Comparison of ENCODE assay signal across 8 cellular contexts in genomic region chr19:56076413-56076998, GRCh38. TPM values are rescaled to one million over a fixed set of nuclear protein-coding genes. Genes with fewer than 3 reads are reported as not detected.
A peak's percentile ranks its signal among the peaks of the same experiment; 100 is the strongest.
DNase-seq lines count a peak whose midpoint lies in the region; ATAC-seq and TF ChIP-seq lines count a peak whose summit lies in the region.

No MANE protein-coding gene starts in this region.

- no peaks in the 10 kb centered on the region for H3K36me3 ChIP-seq in GM23248 (ENCODE audit: low read depth)

- no peak for ATAC-seq in activated T-cell treated with anti-CD3 and anti-CD28 coated beads, Interleukin-2, amount 50 U/mL, for 4 hours
- no peak for ATAC-seq in HG03432 (IDR thresholded peaks at IDR 0.05; ENCODE audit: unreplicated experiment)

- peak; percentile 85 for TF ChIP-seq CTCF in glutamatergic neuron (IDR thresholded peaks at IDR 0.05; ENCODE audit: partially characterized antibody, unreplicated experiment)
- peak; percentile 88 for TF ChIP-seq CTCF in retinal pigment epithelial cell (conservative IDR thresholded peaks at IDR 0.05; ENCODE audit: low read depth, low read length)

- no peak overlapping the region for H3K27ac ChIP-seq in GM23248

- no peak overlapping the region for H3K4me3 Mint-ChIP-seq in activated T-cell treated with anti-CD3 and anti-CD28 coated beads, Interleukin-2, amount 50 U/mL, for 4 hours
- H3K4me3 Mint-ChIP-seq in glutamatergic neuron (ENCODE audit: unreplicated experiment) = no peak overlapping the region

- H3K9ac ChIP-seq in GM23248 = no peak overlapping the region

- H3K9me2 ChIP-seq in GM23248 (ENCODE audit: insufficient read depth) = no peaks in the 10 kb centered on the region

- H3K4me1 Mint-ChIP-seq in activated T-cell treated with anti-CD3 and anti-CD28 coated beads, Interleukin-2, amount 50 U/mL, for 4 hours (ENCODE audit: low read depth) = peaks cover 9% of the 10 kb centered on the region
- peaks cover 7% of the 10 kb centered on the region for H3K4me1 Mint-ChIP-seq in glutamatergic neuron (ENCODE audit: low read depth, unreplicated experiment)

- no peaks in the 10 kb centered on the region for H3K9me3 Mint-ChIP-seq in activated T-cell treated with anti-CD3 and anti-CD28 coated beads, Interleukin-2, amount 50 U/mL, for 4 hours
- peaks cover 10% of the 10 kb centered on the region for H3K9me3 Mint-ChIP-seq in glutamatergic neuron (ENCODE audit: unreplicated experiment)

- H3K4me3 ChIP-seq in GM23248 (no peak overlapping the region), retinal pigment epithelial cell (ENCODE audit: low read length) (no peak overlapping the region)

- no peaks in the 10 kb centered on the region for H4K20me1 ChIP-seq in GM23248 (ENCODE audit: insufficient read depth)

- H3K9me3 ChIP-seq in GM23248 (ENCODE audit: low read depth) = no peaks in the 10 kb centered on the region

- H3K36me3 Mint-ChIP-seq in activated T-cell treated with anti-CD3 and anti-CD28 coated beads, Interleukin-2, amount 50 U/mL, for 4 hours (ENCODE audit: insufficient read depth) = no peaks in the 10 kb centered on the region
- no peaks in the 10 kb centered on the region for H3K36me3 Mint-ChIP-seq in glutamatergic neuron (ENCODE audit: unreplicated experiment)

- WGBS in GM23248 (ENCODE audit: low coverage in 1 of 2, low lambda C conversion rate in 2 of 2, missing lambda C conversion rate in 2 of 2), 2 experiments = 4 to 7% methylated on average over 6 of the region's 6 CpGs

- no peak overlapping the region for H3K27ac Mint-ChIP-seq in glutamatergic neuron (ENCODE audit: unreplicated experiment)

- no peaks in the 10 kb centered on the region for H3F3A ChIP-seq in GM23248 (ENCODE audit: insufficient read depth)

- H3K4me2 ChIP-seq in GM23248 (ENCODE audit: unreplicated experiment) = no peak overlapping the region

- DNase-seq in CD1c-positive myeloid dendritic cell (ENCODE audit: extremely low spot score) = peak; percentile 70
- peak; percentile 72 for DNase-seq in GM23248
- peak; percentile 28 to 73 for DNase-seq in NCI-H526 (lab: John Stamatoyannopoulos, UW)
- peak; percentile 27 for DNase-seq in activated T-cell treated with anti-CD3 and anti-CD28 coated beads, Interleukin-2, amount 50 U/mL, for 4 hours
- DNase-seq in glutamatergic neuron = peak; percentile 84
- DNase-seq in retinal pigment epithelial cell (ENCODE audit: low read depth) = no peak
- DNase-seq in cortex of kidney (lab: John Stamatoyannopoulos, UW) = no peak

- 0 out of 2 replicates have a peak, but pooled peaks cover 3% of the 10 kb centered on the region for H3K4me1 ChIP-seq in GM23248 (ENCODE audit: insufficient read depth)

- H3K79me2 ChIP-seq in GM23248 (ENCODE audit: insufficient read depth) = no peaks in the 10 kb centered on the region

- no peaks in the 10 kb centered on the region for H3K27me3 ChIP-seq in GM23248 (replicated peaks; ENCODE audit: insufficient read depth)

- H2AFZ ChIP-seq in GM23248 = no peak overlapping the region

- in situ Hi-C loops in GM23248 (cut with MboI) = loop anchor here (10.0 kb wide), 1 partner anchor 248 kb away; no protein-coding TSS in a partner anchor

- peaks cover 4% of the 10 kb centered on the region for H3K27me3 Mint-ChIP-seq in activated T-cell treated with anti-CD3 and anti-CD28 coated beads, Interleukin-2, amount 50 U/mL, for 4 hours (ENCODE audit: low read depth)
- H3K27me3 Mint-ChIP-seq in glutamatergic neuron (ENCODE audit: unreplicated experiment) = peaks cover 2% of the 10 kb centered on the region

RNA-seq across cellular contexts. Expression of gene ZNF787, which starts 44.6 kb away (rescaled TPM):
- total RNA-seq in GM23248 (2014; rRNA removed; shearing (Covaris generic)) = 19.5 and 21.4 TPM in 2 replicates
- polyA plus RNA-seq in GM23248 (2016; fragmentation: Nextera tagmentation; extraction: Ambion mirVana) = 1.5 and 1.7 TPM in 2 replicates
- total RNA-seq in activated T-cell treated with anti-CD3 and anti-CD28 coated beads, Interleukin-2, amount 50 U/mL, for 4 hours = 10 to 100 TPM; 41.5 to 45.8 (median 42.2) TPM
- 59.7 TPM for total RNA-seq in glutamatergic neuron (ENCODE audit: unreplicated experiment)

Comparison
In these comparisons a context has a peak if more than half of its experiments do, and no peak if none do; other contexts are left out.
1. DNase-seq: peak in CD1c-positive myeloid dendritic cell (single experiment), GM23248 (single experiment), NCI-H526 (2 of 2), activated T-cell treated with anti-CD3 and anti-CD28 coated beads, Interleukin-2, amount 50 U/mL, for 4 hours (single experiment) and glutamatergic neuron (single experiment); none in retinal pigment epithelial cell (single experiment) and cortex of kidney (single experiment).